ENCODE assay signal across 29 cellular contexts in genomic region chr5:173950829-173951228, GRCh38. TPM values are rescaled to one million over a fixed set of nuclear protein-coding genes. Genes with fewer than 3 reads are reported as not detected.
"Had no signal": no experiment of that assay in that cellular context is flagged by ENCODE, and none has a peak within 500 bp of the region (broad histone marks: within the 10 kb centered on the region; RNA-seq: fewer than 3 reads in every experiment).

No MANE protein-coding gene starts in this region.

- H3K27me3 ChIP-seq: brain microvascular endothelial cell, foreskin keratinocyte, heart left ventricle, tibial nerve had no signal

- H3K27ac ChIP-seq: brain microvascular endothelial cell, foreskin keratinocyte, tibial nerve had no signal

- H3K4me1 ChIP-seq: foreskin keratinocyte, tibial nerve had no signal

- H3K9me3 ChIP-seq: heart left ventricle, mucosa of descending colon, tibial nerve had no signal

- ATAC-seq: activated CD8-positive, alpha-beta memory T cell treated with anti-CD3 and anti-CD28 coated beads, Interleukin-2, amount 10 ng/mL, durations not matched to agents 7 days and 5 days; activated CD8-positive, alpha-beta T cell treated with anti-CD3 and anti-CD28 coated beads, Interleukin-2, amount 10 ng/mL, durations not matched to agents 7 days and 5 days; esophagus mucosa; foreskin keratinocyte; heart left ventricle; mucosa of descending colon; WTC11 had no signal

- DNase-seq: activated CD4-positive, alpha-beta T cell treated with anti-CD3 and anti-CD28 coated beads for 1 hour; activated CD4-positive, alpha-beta T cell treated with anti-CD3 and anti-CD28 coated beads, Interleukin-2, amount 50 U/mL, for 1 hour; activated CD8-positive, alpha-beta memory T cell treated with anti-CD3 and anti-CD28 coated beads, Interleukin-2, amount 10 ng/mL, durations not matched to agents 7 days and 5 days; activated CD8-positive, alpha-beta T cell treated with anti-CD3 and anti-CD28 coated beads, Interleukin-2, amount 10 ng/mL, durations not matched to agents 7 days and 5 days; activated T-cell treated with anti-CD3 and anti-CD28 coated beads, Interleukin-2, amount 50 U/mL, for 48 hours; aorta; brain microvascular endothelial cell; caudate nucleus; foreskin keratinocyte; heart left ventricle; hypothalamus; immature natural killer cell; mucosa of descending colon; posterior cingulate gyrus; stimulated activated CD4-positive, alpha-beta T cell treated with anti-CD3 and anti-CD28 coated beads, Interleukin-15, amount 100 ng/mL, for 24 hours; stimulated activated CD4-positive, alpha-beta T cell treated with anti-CD3 and anti-CD28 coated beads, Interleukin-2, amount 100 ng/mL, for 24 hours; stimulated activated naive CD4-positive, alpha-beta T cell; T-helper 2 cell had no signal

- H3K4me3 ChIP-seq: heart left ventricle, lung, mucosa of descending colon, tibial nerve had no signal

RNA-seq across cellular contexts. Expression of gene C5orf47, which starts 38.1 kb away (rescaled TPM):
- total RNA-seq: activated CD8-positive, alpha-beta T cell treated with anti-CD3 and anti-CD28 coated beads, Interleukin-2, amount 10 ng/mL, durations not matched to agents 7 days and 5 days; activated T-helper 2 cell treated with anti-CD3 and anti-CD28 coated beads, Interferon-gamma antibody, Interleukin-2, Interleukin-4, amounts not matched to agents 10 μg/mL and 5 μg/mL and 100 μg/mL, durations not matched to agents 14 hours and 24 hours and 36 hours; aorta; chondrocyte; endothelial cell of umbilical vein; esophagus mucosa; foreskin keratinocyte; kidney epithelial cell; mesenteric fat pad; mucosa of descending colon; osteoblast; tibial nerve; urinary bladder had no signal
- polyA plus RNA-seq: aorta, endothelial cell of umbilical vein, foreskin keratinocyte, immature natural killer cell, urinary bladder had no signal
